Comparison of ENCODE assay signal across 8 cellular contexts in the genomic region with DNA sequence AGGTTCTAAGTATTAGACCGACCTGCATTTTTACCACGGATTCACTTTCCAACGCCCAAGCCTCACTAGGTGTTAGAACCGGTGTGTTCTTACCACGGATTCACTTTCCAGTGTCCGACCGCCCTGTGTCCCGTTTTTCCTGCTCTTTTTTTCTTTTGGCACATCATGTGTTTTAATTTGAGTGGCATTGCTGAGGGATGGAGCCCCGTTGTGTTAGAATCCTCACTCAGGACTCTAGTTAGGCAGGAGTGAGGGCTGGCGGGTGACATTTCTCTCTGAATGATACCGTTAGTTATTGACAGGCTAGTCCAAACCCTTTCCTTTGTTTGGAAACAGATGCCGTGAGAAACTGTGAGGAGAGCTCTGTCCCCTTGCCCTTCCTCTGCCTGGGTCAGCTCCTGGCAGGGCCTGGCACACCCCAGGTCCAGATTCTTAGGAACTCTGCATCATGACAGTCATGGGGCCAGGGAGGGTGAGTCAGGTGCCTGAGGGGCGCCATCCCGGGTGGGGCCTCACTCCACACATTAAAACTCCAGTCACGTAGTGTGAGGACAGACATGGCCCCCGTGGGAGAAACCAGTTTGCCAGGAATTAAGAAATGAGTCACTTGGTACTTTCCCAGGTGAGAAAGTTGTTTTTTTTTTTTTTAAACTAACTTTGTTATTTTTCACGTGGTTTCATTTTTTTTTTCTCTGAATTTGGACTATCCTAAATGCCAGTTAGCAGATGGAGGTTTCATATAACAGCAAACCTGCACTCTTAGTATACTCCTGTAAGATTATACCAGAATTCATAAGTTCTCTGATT.
DNase-seq lines count a peak whose midpoint lies in the region.

No MANE protein-coding gene starts in this region.

- peak; percentile 74 for DNase-seq in activated T-cell treated with anti-CD3 and anti-CD28 coated beads for 24 hours (ENCODE audit: low read depth)
- no peak for DNase-seq in activated T-cell treated with anti-CD3 and anti-CD28 coated beads, Interleukin-2, amount 50 U/mL, for 1 hour
- DNase-seq in activated CD4-positive, alpha-beta T cell treated with anti-CD3 and anti-CD28 coated beads for 48 hours = peak; percentile 82
- DNase-seq in fibroblast of peridontal ligament (ENCODE audit: extremely low read depth) = peak; percentile 14
- peak; percentile 47 for DNase-seq in stimulated activated CD8-positive, alpha-beta memory T cell treated with anti-CD3 and anti-CD28 coated beads, Interleukin-12 subunit alpha, Interleukin-12 subunit beta, amount 100 ng/mL, for 24 hours (ENCODE audit: extremely low read depth)
- DNase-seq in NCI-H2171 treated with DMSO at 0.1 percent for 48 hours (lab: John Stamatoyannopoulos, UW) = no peak
- DNase-seq in NCI-H510A treated with DMSO at 0.1 percent for 48 hours (lab: John Stamatoyannopoulos, UW) = no peak
- DNase-seq in hippocampal formation (lab: John Stamatoyannopoulos, UW) = no peak

Comparison
In these comparisons a context has a peak if more than half of its experiments do, and no peak if none do; other contexts are left out.
1. DNase-seq: peak in activated T-cell treated with anti-CD3 and anti-CD28 coated beads for 24 hours (single experiment), activated CD4-positive, alpha-beta T cell treated with anti-CD3 and anti-CD28 coated beads for 48 hours (single experiment), fibroblast of peridontal ligament (single experiment) and stimulated activated CD8-positive, alpha-beta memory T cell treated with anti-CD3 and anti-CD28 coated beads, Interleukin-12 subunit alpha, Interleukin-12 subunit beta, amount 100 ng/mL, for 24 hours (single experiment); none in activated T-cell treated with anti-CD3 and anti-CD28 coated beads, Interleukin-2, amount 50 U/mL, for 1 hour (single experiment), NCI-H2171 treated with DMSO at 0.1 percent for 48 hours (single experiment), NCI-H510A treated with DMSO at 0.1 percent for 48 hours (single experiment) and hippocampal formation (0 of 2).